19 cellular contexts compared by ENCODE assay signal in genomic region chr16:65068151-65068740, GRCh38. TPM values are rescaled to one million over a fixed set of nuclear protein-coding genes. Genes with fewer than 3 reads are reported as not detected.
A peak's percentile ranks its signal among the peaks of the same experiment; 100 is the strongest.
DNase-seq lines count a peak whose midpoint lies in the region; ATAC-seq and TF ChIP-seq lines count a peak whose summit lies in the region.
"Had no signal": no experiment of that assay in that cellular context is flagged by ENCODE, and none has a peak within 500 bp of the region (broad histone marks: within the 10 kb centered on the region; RNA-seq: fewer than 3 reads in every experiment).

No MANE protein-coding gene starts in this region.

- no peak overlapping the region for H3K14ac ChIP-seq in trophoblast cell (ENCODE audit: low read length)

- H3K23ac ChIP-seq in trophoblast cell (ENCODE audit: low read length), result no peak overlapping the region

- H2BK5ac ChIP-seq in trophoblast cell (ENCODE audit: low read depth, low read length, poor library complexity), result no peak overlapping the region

- DNase-seq in NOMO-1 treated with DMSO at 0.1 percent for 48 hours (lab: John Stamatoyannopoulos, UW; ENCODE audit: unreplicated experiment) (peak; percentile 2), NOMO-1 treated with dmso at 0.1 percent for 144 hours (lab: John Stamatoyannopoulos, UW; ENCODE audit: unreplicated experiment) (no peak), brain microvascular endothelial cell (peak; percentile 32), iris pigment epithelial cell (ENCODE audit: low read depth) (peak; percentile 69), trophoblast cell (no peak), Karpas-422 (no peak), left colon (no peak)
- DNase-seq in stimulated activated CD4-positive, alpha-beta T cell treated with anti-CD3 and anti-CD28 coated beads, Interleukin-4, amount 100 ng/mL, for 4 hours, result no peak
- DNase-seq: activated CD4-positive, alpha-beta T cell treated with anti-CD3 and anti-CD28 coated beads, Interleukin-2, amount 10 ng/mL, durations not matched to agents 24 days and 14 days; DND-41; kidney; NCI-H1694 treated with DMSO at 0.1 percent for 48 hours; small intestine; thyroid gland had no signal

- H3K36me3 ChIP-seq in brain microvascular endothelial cell (replicated peaks) (no peaks in the 10 kb centered on the region), trophoblast cell (ENCODE audit: control insufficient read depth in 1 of 2, insufficient read depth in 2 of 2, low read length in 2 of 2) (peaks cover 12 to 24% of the 10 kb centered on the region in 2 experiments), Karpas-422 (ENCODE audit: insufficient read depth, low read length) (no peaks in the 10 kb centered on the region)
- H3K36me3 ChIP-seq: thyroid gland had no signal

- H3K79me1 ChIP-seq in trophoblast cell (ENCODE audit: low read length), result no peaks in the 10 kb centered on the region

- H4K8ac ChIP-seq in trophoblast cell (ENCODE audit: low read depth, low read length), result no peak overlapping the region

- no peak overlapping the region for H4K91ac ChIP-seq in trophoblast cell (ENCODE audit: low read depth, low read length)

- no CpG with 5 or more reads among the region's 5 CpGs for WGBS in trophoblast cell (ENCODE audit: extremely low coverage, insufficient coverage, insufficient read length)

- H3K9ac ChIP-seq in trophoblast cell (ENCODE audit: low read length) (no peak overlapping the region), Karpas-422 (ENCODE audit: low read length) (no peak overlapping the region)

- H2AFZ ChIP-seq in trophoblast cell (ENCODE audit: insufficient read depth, low read length, poor library complexity) (no peak overlapping the region), Karpas-422 (ENCODE audit: low read length) (no peak overlapping the region)

- H4K20me1 ChIP-seq in Karpas-422 (ENCODE audit: insufficient read depth, low read depth, low read length), result no peaks in the 10 kb centered on the region

- peak; percentile 4 for TF ChIP-seq CTCF in brain microvascular endothelial cell (IDR thresholded peaks at IDR 0.05; ENCODE audit: low read depth, low read length, missing control alignments)

- H3K27ac ChIP-seq in brain microvascular endothelial cell, result peak overlapping the region; percentile 94
- no peak overlapping the region for H3K27ac ChIP-seq in trophoblast cell (ENCODE audit: low read depth, low read length)
- no peak overlapping the region for H3K27ac ChIP-seq in Karpas-422 (ENCODE audit: low read length)
- H3K27ac ChIP-seq: A549, thyroid gland had no signal

- ATAC-seq in left colon, result no peak
- ATAC-seq: A549; K562; natural killer cell treated with Interleukin-12 subunit alpha and Interleukin-12 subunit beta and Interleukin-15 and Interleukin-18, amount 100 ng/mL, for 72 hours had no signal

- no peak overlapping the region for H2BK12ac ChIP-seq in trophoblast cell (ENCODE audit: low read length)

- H3K79me2 ChIP-seq in trophoblast cell (ENCODE audit: control insufficient read depth, insufficient read depth, low read length, poor library complexity), result peaks cover 1% of the 10 kb centered on the region
- H3K79me2 ChIP-seq in Karpas-422 (ENCODE audit: low read length), result no peaks in the 10 kb centered on the region

- H2BK120ac ChIP-seq in trophoblast cell (ENCODE audit: insufficient read depth, low read length, poor library complexity), result no peak overlapping the region

- H3K4me2 ChIP-seq in trophoblast cell (ENCODE audit: low read length) (no peak overlapping the region), Karpas-422 (ENCODE audit: low read depth, low read length, poor library complexity, severe bottlenecking) (no peak overlapping the region)
- H3K4me2 ChIP-seq: A549 had no signal

- no peak overlapping the region for H3K4me3 ChIP-seq in brain microvascular endothelial cell (ENCODE audit: low read depth, low read length)
- no peak overlapping the region for H3K4me3 ChIP-seq in trophoblast cell (ENCODE audit: low read depth, low read length)
- no peak overlapping the region for H3K4me3 ChIP-seq in Karpas-422 (ENCODE audit: low read length)
- H3K4me3 ChIP-seq: A549, K562, thyroid gland had no signal

- in situ Hi-C loops in brain microvascular endothelial cell (cut with HindIII; ENCODE audit: low pct_ligation_motif_present, low sequenced_read_pairs), result no loop called here

- no peaks in the 10 kb centered on the region for H3K9me2 ChIP-seq in Karpas-422 (replicated peaks; ENCODE audit: insufficient read depth, low read length)

- intact Hi-C loops in left colon (cut with DNase I, micrococcal nuclease), result no loop called here

- H3K9me3 ChIP-seq in trophoblast cell (ENCODE audit: insufficient read depth, low read depth, low read length) (no peaks in the 10 kb centered on the region), Karpas-422 (ENCODE audit: low read length) (no peaks in the 10 kb centered on the region)
- H3K9me3 ChIP-seq: A549, thyroid gland had no signal

- no peak overlapping the region for H3K4ac ChIP-seq in trophoblast cell (ENCODE audit: low read depth, low read length)

- H3K27me3 ChIP-seq in brain microvascular endothelial cell (replicated peaks), result no peaks in the 10 kb centered on the region
- H3K27me3 ChIP-seq in trophoblast cell (ENCODE audit: insufficient read depth, low read length), result no peaks in the 10 kb centered on the region
- no peaks in the 10 kb centered on the region for H3K27me3 ChIP-seq in Karpas-422 (ENCODE audit: low read length)
- H3K27me3 ChIP-seq: thyroid gland had no signal

- no peak overlapping the region for H2AK5ac ChIP-seq in trophoblast cell (ENCODE audit: low read length)

- no peak overlapping the region for H3K18ac ChIP-seq in trophoblast cell (ENCODE audit: low read length)

- H3K4me1 ChIP-seq in trophoblast cell (ENCODE audit: control insufficient read depth in 1 of 2, insufficient read depth in 2 of 2, low read length in 2 of 2) (peaks cover 13 to 15% of the 10 kb centered on the region in 2 experiments), Karpas-422 (ENCODE audit: low read length) (no peaks in the 10 kb centered on the region)
- H3K4me1 ChIP-seq: thyroid gland had no signal

- no peak overlapping the region for H4K12ac ChIP-seq in trophoblast cell (ENCODE audit: low read depth, low read length)

RNA-seq across cellular contexts. Expression of gene CDH11, which starts 53.6 kb away (rescaled TPM):
- polyA plus RNA-seq in trophoblast cell (2013), result 118 and 123 TPM in 2 replicates
- not detected in 2 replicates for total RNA-seq in Karpas-422 (2014; rRNA removed; shearing (Covaris generic); ENCODE audit: low replicate concordance)
- 10 to 100 TPM in 1 of 2 donors, 1 to 10 TPM in 1; 4.4 to 15.6 TPM for total RNA-seq in left colon
- total RNA-seq: activated CD4-positive, alpha-beta T cell treated with anti-CD3 and anti-CD28 coated beads, Interleukin-2, amount 10 ng/mL, durations not matched to agents 24 days and 14 days; activated T-helper 2 cell treated with anti-CD3 and anti-CD28 coated beads, Interferon-gamma antibody, Interleukin-2, Interleukin-4, amounts not matched to agents 10 μg/mL and 5 μg/mL and 100 μg/mL, durations not matched to agents 14 hours and 24 hours and 36 hours; natural killer cell treated with Interleukin-12 subunit alpha and Interleukin-12 subunit beta and Interleukin-15 and Interleukin-18, amount 100 ng/mL, for 72 hours; T-helper 1 cell treated with Interleukin-12 subunit alpha and Interleukin-12 subunit beta and Interleukin-4 antibody, amounts not matched to agents 30 ng/mL and 1 ng/mL, for 36 hours had no signal
- polyA plus RNA-seq: K562 had no signal

Comparison
In these comparisons a context has a peak if more than half of its experiments do, and no peak if none do; other contexts are left out.
1. DNase-seq: peak in NOMO-1 treated with DMSO at 0.1 percent for 48 hours (single experiment), brain microvascular endothelial cell (single experiment) and iris pigment epithelial cell (single experiment); none in NOMO-1 treated with dmso at 0.1 percent for 144 hours (single experiment), trophoblast cell (0 of 2), stimulated activated CD4-positive, alpha-beta T cell treated with anti-CD3 and anti-CD28 coated beads, Interleukin-4, amount 100 ng/mL, for 4 hours (0 of 2), Karpas-422 (single experiment) and left colon (0 of 2).